ENCODE assay signal across 8 cellular contexts in genomic region chr7:74290590-74290950, GRCh38. TPM values are rescaled to one million over a fixed set of nuclear protein-coding genes. Genes with fewer than 3 reads are reported as not detected.
DNase-seq lines count a peak whose midpoint lies in the region; ATAC-seq and TF ChIP-seq lines count a peak whose summit lies in the region.

No MANE protein-coding gene starts in this region.

- TF ChIP-seq CTCF in right atrium auricular region (IDR thresholded peaks at IDR 0.05) = no peak
- no peak for TF ChIP-seq CTCF in brain microvascular endothelial cell (IDR thresholded peaks at IDR 0.05; ENCODE audit: low read depth, low read length, missing control alignments)

- 20 to 38% methylated on average over 3 to 8 of the region's 9 CpGs for WGBS in mesodermal cell (ENCODE audit: insufficient coverage in 2 of 2), 2 experiments
- 3 to 5% methylated on average over 9 of the region's 9 CpGs for WGBS in aorta, 2 donors

- peak overlapping the region; percentile 85 to 95 for H3K4me3 ChIP-seq in right atrium auricular region
- peak overlapping the region; percentile 86 for H3K4me3 ChIP-seq in brain microvascular endothelial cell (ENCODE audit: low read depth, low read length)
- peak overlapping the region; percentile 86 for H3K4me3 ChIP-seq in mesodermal cell (ENCODE audit: extremely low read depth, insufficient read depth, low read length, poor library complexity, severe bottlenecking)
- peak overlapping the region; percentile 77 to 96 for H3K4me3 ChIP-seq in aorta (ENCODE audit: low read length in 2 of 2)

- DNase-seq in right atrium auricular region (ENCODE audit: low spot score) (no peak), left ventricle myocardium superior (no peak), brain microvascular endothelial cell (no peak), aorta (no peak), AG08395 (ENCODE audit: low spot score) (no peak), kidney tubule cell (ENCODE audit: low spot score) (no peak)
- DNase-seq in stimulated activated CD4-positive, alpha-beta T cell treated with anti-CD3 and anti-CD28 coated beads, Interleukin-4, amount 100 ng/mL, for 24 hours = no peak

- no peaks in the 10 kb centered on the region for H3K9me3 ChIP-seq in right atrium auricular region
- H3K9me3 ChIP-seq in mesodermal cell (ENCODE audit: control insufficient read depth, low read length) = no peaks in the 10 kb centered on the region
- no peaks in the 10 kb centered on the region for H3K9me3 ChIP-seq in aorta (ENCODE audit: control insufficient read depth, low read length)

- intact Hi-C loops in left ventricle myocardium superior (cut with micrococcal nuclease) = no loop called here
- intact Hi-C loops in aorta (cut with DNase I) = loop anchor here (5.0 kb wide), 2 partner anchors 33 to 92 kb away; no protein-coding TSS in a partner anchor

- H3K36me3 ChIP-seq in right atrium auricular region = no peaks in the 10 kb centered on the region
- H3K36me3 ChIP-seq in brain microvascular endothelial cell (replicated peaks) = no peaks in the 10 kb centered on the region
- H3K36me3 ChIP-seq in mesodermal cell (ENCODE audit: control insufficient read depth, insufficient read depth, low read length) = peaks cover 5% of the 10 kb centered on the region
- H3K36me3 ChIP-seq in aorta (ENCODE audit: control insufficient read depth in 1 of 2, insufficient read depth in 2 of 2, low read length in 1 of 2) = no peaks in the 10 kb centered on the region

- in situ Hi-C loops in brain microvascular endothelial cell (cut with HindIII; ENCODE audit: low pct_ligation_motif_present, low sequenced_read_pairs) = no loop called here

- ATAC-seq in left ventricle myocardium superior (no peak), aorta (ENCODE audit: low FRiP score) (peak; percentile 4)

- peak overlapping the region; percentile 41 to 87 for H3K27ac ChIP-seq in right atrium auricular region
- H3K27ac ChIP-seq in brain microvascular endothelial cell = no peak overlapping the region
- no peak overlapping the region for H3K27ac ChIP-seq in mesodermal cell (ENCODE audit: low read depth, low read length, severe bottlenecking)
- no peak overlapping the region for H3K27ac ChIP-seq in aorta (ENCODE audit: low read depth in 1 of 2, low read length in 2 of 2)

- no peaks in the 10 kb centered on the region for H3K27me3 ChIP-seq in right atrium auricular region
- H3K27me3 ChIP-seq in brain microvascular endothelial cell (replicated peaks) = no peaks in the 10 kb centered on the region
- H3K27me3 ChIP-seq in aorta (ENCODE audit: control insufficient read depth in 1 of 2, insufficient read depth in 2 of 2, low read length in 1 of 2) = no peaks in the 10 kb centered on the region

- H3K4me1 ChIP-seq in right atrium auricular region (peaks cover 0 to 49% of the 10 kb centered on the region in 2 donors), mesodermal cell (ENCODE audit: control insufficient read depth, insufficient read depth, low read length, poor library complexity, severe bottlenecking) (peaks cover 25% of the 10 kb centered on the region), aorta (ENCODE audit: control insufficient read depth in 1 of 2, insufficient read depth in 2 of 2, low read length in 2 of 2) (no peaks in the 10 kb centered on the region)

RNA-seq across cellular contexts. Expression of gene CLIP2, which starts 1.4 kb away (rescaled TPM):
- total RNA-seq in right atrium auricular region (10 to 100 TPM in 1 of 2 donors, 1 to 10 TPM in 1; 9.5 to 12.1 TPM), left ventricle myocardium superior (6.9 TPM), aorta (10 to 100 TPM; 27.5 to 35.7 TPM)
- 57.7 TPM for polyA plus RNA-seq in mesodermal cell (2013, experiment 1 of 2)
- polyA plus RNA-seq in mesodermal cell (2013, experiment 2 of 2) = 45.1 TPM
- 10 to 100 TPM; 15.3 to 16.2 TPM for polyA plus RNA-seq in aorta

RNA-seq across cellular contexts. Expression of gene RFC2, which starts 36.4 kb away (rescaled TPM):
- 1 to 10 TPM; 6.0 to 8.5 TPM for total RNA-seq in right atrium auricular region
- total RNA-seq in left ventricle myocardium superior = 10.5 TPM
- 39.2 TPM for polyA plus RNA-seq in mesodermal cell (2013, experiment 1 of 2)
- polyA plus RNA-seq in mesodermal cell (2013, experiment 2 of 2) = 36.9 TPM
- total RNA-seq in aorta = 10 to 100 TPM; 13.7 to 14.2 TPM
- polyA plus RNA-seq in aorta = 10 to 100 TPM; 12.8 to 16.1 TPM

Comparison
In these comparisons a context has a peak if more than half of its experiments do, and no peak if none do; other contexts are left out.
1. H3K27ac ChIP-seq: peak in right atrium auricular region (2 of 2); none in brain microvascular endothelial cell (single experiment), mesodermal cell (single experiment) and aorta (0 of 2).
2. Peak in every context shown above with its lines, with median percentiles within 50 percentile points of each other: H3K4me3 ChIP-seq.